Comparison of ENCODE assay signal across 10 cellular contexts in genomic region chr6:2877960-2878359, GRCh38. TPM values are rescaled to one million over a fixed set of nuclear protein-coding genes. Genes with fewer than 3 reads are reported as not detected.
DNase-seq lines count a peak whose midpoint lies in the region; ATAC-seq and TF ChIP-seq lines count a peak whose summit lies in the region.
"Had no signal": no experiment of that assay in that cellular context is flagged by ENCODE, and none has a peak within 500 bp of the region (broad histone marks: within the 10 kb centered on the region; RNA-seq: fewer than 3 reads in every experiment).

No MANE protein-coding gene starts in this region.

- no peaks in the 10 kb centered on the region for H3K27me3 Mint-ChIP-seq in activated CD8-positive, alpha-beta memory T cell treated with anti-CD3 and anti-CD28 coated beads, Interleukin-2, amount 10 ng/mL, durations not matched to agents 7 days and 5 days
- H3K27me3 Mint-ChIP-seq in T-helper 2 cell treated with Interferon-gamma antibody and Interleukin-4, amounts not matched to agents 5 μg/mL and 100 μg/mL, for 36 hours (ENCODE audit: low read depth): no peaks in the 10 kb centered on the region
- no peaks in the 10 kb centered on the region for H3K27me3 Mint-ChIP-seq in stimulated activated naive B cell treated with anti-CD40 and anti-IgM and Interleukin-4, amounts not matched to agents 10 μg/mL and 1 μg/mL and 100 μg/mL, for 72 hours

- peaks cover 18% of the 10 kb centered on the region for H3K36me3 Mint-ChIP-seq in activated CD8-positive, alpha-beta memory T cell treated with anti-CD3 and anti-CD28 coated beads, Interleukin-2, amount 10 ng/mL, durations not matched to agents 7 days and 5 days
- H3K36me3 Mint-ChIP-seq in T-helper 2 cell treated with Interferon-gamma antibody and Interleukin-4, amounts not matched to agents 5 μg/mL and 100 μg/mL, for 36 hours (ENCODE audit: low read depth): peaks cover 24% of the 10 kb centered on the region
- H3K36me3 Mint-ChIP-seq in stimulated activated naive B cell treated with anti-CD40 and anti-IgM and Interleukin-4, amounts not matched to agents 10 μg/mL and 1 μg/mL and 100 μg/mL, for 72 hours: peaks cover 9 to 21% of the 10 kb centered on the region in 2 donors

- intact Hi-C loops in esophagus muscularis mucosa (cut with DNase I): no loop called here
- intact Hi-C loops in mucosa of descending colon (cut with DNase I, micrococcal nuclease): no loop called here

- TF ChIP-seq CTCF in esophagus muscularis mucosa (IDR thresholded peaks at IDR 0.05) (no peak), mucosa of descending colon (IDR thresholded peaks at IDR 0.05) (no peak)

- TF ChIP-seq EP300 in esophagus muscularis mucosa (IDR thresholded peaks at IDR 0.05): no peak

- H3K9me3 ChIP-seq in esophagus muscularis mucosa: no peaks in the 10 kb centered on the region
- no peaks in the 10 kb centered on the region for H3K9me3 ChIP-seq in mucosa of descending colon

- WGBS in esophagus muscularis mucosa: 68% methylated on average over 2 of the region's 2 CpGs

- CTCF ChIA-PET in activated CD8-positive, alpha-beta memory T cell treated with anti-CD3 and anti-CD28 coated beads, Interleukin-2, amount 10 ng/mL, durations not matched to agents 7 days and 5 days (lab: Charles Lee): interaction anchor here (0.7 to 4.4 kb wide), 8 partner anchors 9 to 110 kb away, joined by 3 to 14 read pairs (median 5); partner anchors contain the start of genes SERPINB1 and SERPINB9

- H3K27ac Mint-ChIP-seq in activated CD8-positive, alpha-beta memory T cell treated with anti-CD3 and anti-CD28 coated beads, Interleukin-2, amount 10 ng/mL, durations not matched to agents 7 days and 5 days: peak overlapping the region; percentile 9
- peak overlapping the region; percentile 71 for H3K27ac Mint-ChIP-seq in T-helper 2 cell treated with Interferon-gamma antibody and Interleukin-4, amounts not matched to agents 5 μg/mL and 100 μg/mL, for 36 hours
- peak overlapping the region; percentile 89 for H3K27ac Mint-ChIP-seq in stimulated activated naive B cell treated with anti-CD40 and anti-IgM and Interleukin-4, amounts not matched to agents 10 μg/mL and 1 μg/mL and 100 μg/mL, for 72 hours

- DNase-seq in activated CD8-positive, alpha-beta memory T cell treated with anti-CD3 and anti-CD28 coated beads, Interleukin-2, amount 10 ng/mL, durations not matched to agents 7 days and 5 days: no peak
- no peak for DNase-seq in activated CD8-positive, alpha-beta memory T cell treated with anti-CD3 and anti-CD28 coated beads, Interleukin-2, amount 50 U/mL, for 4 hours
- DNase-seq in T-helper 2 cell treated with Interferon-gamma antibody and Interleukin-4, amounts not matched to agents 5 μg/mL and 100 μg/mL, for 36 hours (ENCODE audit: low spot score): no peak
- DNase-seq in esophagus muscularis mucosa (ENCODE audit: extremely low spot score) (peak; percentile 53), hippocampal formation (lab: John Stamatoyannopoulos, UW) (no peak), mucosa of descending colon (no peak)
- no peak for DNase-seq in stimulated activated naive B cell treated with anti-CD40 and anti-IgM and Interleukin-4, amounts not matched to agents 10 μg/mL and 1 μg/mL and 100 μg/mL, for 72 hours
- DNase-seq: NCI-H446 treated with DMSO at 0.1 percent for 48 hours, small intestine had no signal

- no peak overlapping the region for H3K4me3 Mint-ChIP-seq in activated CD8-positive, alpha-beta memory T cell treated with anti-CD3 and anti-CD28 coated beads, Interleukin-2, amount 10 ng/mL, durations not matched to agents 7 days and 5 days
- peak overlapping the region; percentile 28 for H3K4me3 Mint-ChIP-seq in T-helper 2 cell treated with Interferon-gamma antibody and Interleukin-4, amounts not matched to agents 5 μg/mL and 100 μg/mL, for 36 hours
- peak overlapping the region; percentile 44 to 61 for H3K4me3 Mint-ChIP-seq in stimulated activated naive B cell treated with anti-CD40 and anti-IgM and Interleukin-4, amounts not matched to agents 10 μg/mL and 1 μg/mL and 100 μg/mL, for 72 hours

- H3K9me3 Mint-ChIP-seq in activated CD8-positive, alpha-beta memory T cell treated with anti-CD3 and anti-CD28 coated beads, Interleukin-2, amount 10 ng/mL, durations not matched to agents 7 days and 5 days (ENCODE audit: low read depth): no peaks in the 10 kb centered on the region
- no peaks in the 10 kb centered on the region for H3K9me3 Mint-ChIP-seq in T-helper 2 cell treated with Interferon-gamma antibody and Interleukin-4, amounts not matched to agents 5 μg/mL and 100 μg/mL, for 36 hours
- peaks cover 4 to 7% of the 10 kb centered on the region in 2 donors for H3K9me3 Mint-ChIP-seq in stimulated activated naive B cell treated with anti-CD40 and anti-IgM and Interleukin-4, amounts not matched to agents 10 μg/mL and 1 μg/mL and 100 μg/mL, for 72 hours

- no peak for ATAC-seq in activated CD8-positive, alpha-beta memory T cell treated with anti-CD3 and anti-CD28 coated beads, Interleukin-2, amount 10 ng/mL, durations not matched to agents 7 days and 5 days
- ATAC-seq in stimulated activated naive B cell treated with anti-CD40 and anti-IgM and Interleukin-4, amounts not matched to agents 10 μg/mL and 1 μg/mL and 100 μg/mL, for 72 hours (replicated peaks): no peak
- ATAC-seq in GM19452 (IDR thresholded peaks at IDR 0.05; ENCODE audit: unreplicated experiment) (no peak), mucosa of descending colon (no peak)

- no peaks in the 10 kb centered on the region for H3K36me3 ChIP-seq in esophagus muscularis mucosa
- H3K36me3 ChIP-seq in mucosa of descending colon (ENCODE audit: low read depth): no peaks in the 10 kb centered on the region

- TF ChIP-seq POLR2A in esophagus muscularis mucosa (IDR thresholded peaks at IDR 0.05; ENCODE audit: low read depth): no peak

- peaks cover 23 to 44% (median 43%) of the 10 kb centered on the region in 4 donors for H3K4me1 ChIP-seq in esophagus muscularis mucosa
- H3K4me1 ChIP-seq in mucosa of descending colon (ENCODE audit: low read depth): peaks cover 18% of the 10 kb centered on the region

- peaks cover 73% of the 10 kb centered on the region for H3K4me1 Mint-ChIP-seq in activated CD8-positive, alpha-beta memory T cell treated with anti-CD3 and anti-CD28 coated beads, Interleukin-2, amount 10 ng/mL, durations not matched to agents 7 days and 5 days
- peaks cover 64% of the 10 kb centered on the region for H3K4me1 Mint-ChIP-seq in T-helper 2 cell treated with Interferon-gamma antibody and Interleukin-4, amounts not matched to agents 5 μg/mL and 100 μg/mL, for 36 hours (ENCODE audit: low read depth)
- peaks cover 59 to 90% of the 10 kb centered on the region in 2 donors for H3K4me1 Mint-ChIP-seq in stimulated activated naive B cell treated with anti-CD40 and anti-IgM and Interleukin-4, amounts not matched to agents 10 μg/mL and 1 μg/mL and 100 μg/mL, for 72 hours

- H3K27ac ChIP-seq in esophagus muscularis mucosa (replicated peaks in 1 of 4): peak overlapping the region in 3 of 4 donors; percentile 74 to 83 (median 81)

- H3K27me3 ChIP-seq in esophagus muscularis mucosa: no peaks in the 10 kb centered on the region

- H3K4me3 ChIP-seq in esophagus muscularis mucosa (no peak overlapping the region), mucosa of descending colon (no peak overlapping the region)

RNA-seq across cellular contexts. Expression of gene SERPINB9, which starts 25.1 kb away (rescaled TPM):
- total RNA-seq in activated CD8-positive, alpha-beta memory T cell treated with anti-CD3 and anti-CD28 coated beads, Interleukin-2, amount 10 ng/mL, durations not matched to agents 7 days and 5 days: 10 to 100 TPM; 56.0 to 94.9 TPM
- 10 to 100 TPM in 1 of 4 donors, 1 to 10 TPM in 3; 5.4 to 17.7 (median 6.2) TPM for total RNA-seq in esophagus muscularis mucosa
- 1 to 10 TPM; 3.7 to 6.4 (median 4.2) TPM for total RNA-seq in mucosa of descending colon

RNA-seq across cellular contexts. Expression of gene SERPINB1, which starts 36.3 kb away (rescaled TPM):
- 10 to 100 TPM; 55.2 to 65.7 TPM for total RNA-seq in activated CD8-positive, alpha-beta memory T cell treated with anti-CD3 and anti-CD28 coated beads, Interleukin-2, amount 10 ng/mL, durations not matched to agents 7 days and 5 days
- total RNA-seq in esophagus muscularis mucosa: 100 to 1,000 TPM in 1 of 4 donors, 10 to 100 TPM in 3; 23.3 to 123 (median 29.9) TPM
- total RNA-seq in mucosa of descending colon: 100 to 1,000 TPM in 2 of 3 donors, 10 to 100 TPM in 1; 66.7 to 187 (median 132) TPM

Comparison
In these comparisons a context has a peak if more than half of its experiments do, and no peak if none do; other contexts are left out.
1. H3K27ac Mint-ChIP-seq: peak in every context shown above with its lines; median percentile 89 in stimulated activated naive B cell treated with anti-CD40 and anti-IgM and Interleukin-4, amounts not matched to agents 10 μg/mL and 1 μg/mL and 100 μg/mL, for 72 hours; 71 in T-helper 2 cell treated with Interferon-gamma antibody and Interleukin-4, amounts not matched to agents 5 μg/mL and 100 μg/mL, for 36 hours; 9 in activated CD8-positive, alpha-beta memory T cell treated with anti-CD3 and anti-CD28 coated beads, Interleukin-2, amount 10 ng/mL, durations not matched to agents 7 days and 5 days.